Comparison of ENCODE assay signal across 8 cellular contexts in the genomic region with DNA sequence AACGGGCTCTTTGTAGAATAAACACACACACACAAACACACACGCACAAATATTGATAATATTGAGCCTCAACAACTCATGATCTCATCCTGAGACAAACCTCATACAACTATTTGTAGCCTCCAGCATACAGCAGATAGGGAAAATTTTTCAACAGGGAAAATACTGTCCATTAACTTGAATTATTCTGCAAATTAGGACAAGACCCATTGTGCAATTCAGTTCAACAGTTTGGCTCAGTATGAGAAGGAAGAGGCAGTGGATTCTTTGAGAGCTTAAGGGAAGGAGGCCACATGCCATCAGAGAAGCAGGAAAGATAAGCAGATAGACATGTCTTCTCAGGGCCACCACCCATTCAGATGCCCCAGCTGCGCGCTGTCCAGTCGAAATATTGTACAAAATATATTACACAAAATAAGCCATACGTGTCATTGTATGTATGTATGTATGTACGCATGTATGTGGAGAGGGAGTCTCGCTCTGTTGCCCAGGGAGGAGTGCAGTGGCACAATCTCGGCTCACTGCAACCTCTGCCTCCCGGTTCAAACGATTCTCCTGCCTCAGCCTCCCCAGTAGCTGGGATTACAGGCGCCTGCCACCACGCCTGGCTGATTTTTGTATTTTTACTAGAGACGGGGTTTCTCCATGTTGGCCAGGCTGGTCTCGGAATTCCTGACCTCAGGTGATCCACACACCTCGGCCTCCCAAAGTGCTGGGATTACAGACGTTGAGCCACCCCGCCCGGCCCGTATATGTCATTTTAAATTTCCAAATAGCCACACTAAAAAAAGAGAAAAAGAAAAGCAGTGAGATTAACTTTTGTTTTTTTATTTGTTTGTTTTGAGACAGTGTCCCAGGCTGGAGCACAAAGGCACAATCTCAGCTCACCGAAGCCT. TPM values are rescaled to one million over a fixed set of nuclear protein-coding genes. Genes with fewer than 3 reads are reported as not detected.
DNase-seq lines count a peak whose midpoint lies in the region; ATAC-seq and TF ChIP-seq lines count a peak whose summit lies in the region.

No MANE protein-coding gene starts in this region.

- peak overlapping the region; percentile 97 for H3K4me2 ChIP-seq in DOHH2 (ENCODE audit: low read length)
- H3K4me2 ChIP-seq in OCI-LY3 (ENCODE audit: low read length), result peak overlapping the region; percentile 87
- H3K4me2 ChIP-seq in parathyroid adenoma (ENCODE audit: low read length), result peak overlapping the region; percentile 97

- H3K9ac ChIP-seq in OCI-LY3 (ENCODE audit: low read length) (peak overlapping the region; percentile 99; the same call in 1 of the 2 replicates), parathyroid adenoma (no peak overlapping the region)

- no peak for ATAC-seq in GM19455 (IDR thresholded peaks at IDR 0.05; ENCODE audit: unreplicated experiment)

- peaks cover 72% of the 10 kb centered on the region for H3K4me1 Mint-ChIP-seq in endothelial cell (ENCODE audit: unreplicated experiment)

- peaks cover 60% of the 10 kb centered on the region for H3K4me1 ChIP-seq in DOHH2 (ENCODE audit: control insufficient read depth, low read length)
- H3K4me1 ChIP-seq in OCI-LY3 (ENCODE audit: low read length), result peaks cover 67% of the 10 kb centered on the region
- peaks cover 18% of the 10 kb centered on the region for H3K4me1 ChIP-seq in parathyroid adenoma

- peak overlapping the region; percentile 91 for H3K4me3 Mint-ChIP-seq in endothelial cell (ENCODE audit: unreplicated experiment)

- DNase-seq in endothelial cell (ENCODE audit: low spot score) (no peak), LoVo (ENCODE audit: low spot score) (no peak), HT-29 (ENCODE audit: low spot score) (no peak)
- no peak for DNase-seq in stimulated activated naive CD4-positive, alpha-beta T cell (lab: John Stamatoyannopoulos, UW)

- H3K9me3 ChIP-seq in DOHH2 (ENCODE audit: control insufficient read depth, insufficient read depth, low read length) (no peaks in the 10 kb centered on the region), OCI-LY3 (ENCODE audit: insufficient read depth, low read length) (no peaks in the 10 kb centered on the region), parathyroid adenoma (ENCODE audit: control insufficient read depth, low read length) (no peaks in the 10 kb centered on the region)

- H3K36me3 ChIP-seq in DOHH2 (ENCODE audit: control insufficient read depth, low read length), result peaks cover 51% of the 10 kb centered on the region
- H3K36me3 ChIP-seq in OCI-LY3 (replicated peaks; ENCODE audit: low read depth, low read length), result peaks cover 50% of the 10 kb centered on the region
- H3K36me3 ChIP-seq in parathyroid adenoma (ENCODE audit: control insufficient read depth, insufficient read depth, low read length), result no peaks in the 10 kb centered on the region

- H3K27me3 Mint-ChIP-seq in endothelial cell (ENCODE audit: unreplicated experiment), result peaks cover 16% of the 10 kb centered on the region

- H3F3A ChIP-seq in DOHH2 (ENCODE audit: control insufficient read depth, insufficient read depth), result peaks cover 16% of the 10 kb centered on the region; the same call in 1 of the 2 replicates

- peak overlapping the region; percentile 93 for H3K4me3 ChIP-seq in DOHH2 (ENCODE audit: low read length)
- H3K4me3 ChIP-seq in OCI-LY3 (ENCODE audit: low read length), result peak overlapping the region; percentile 83
- H3K4me3 ChIP-seq in parathyroid adenoma (ENCODE audit: low read depth, low read length), result peak overlapping the region; percentile 89

- peaks cover 18% of the 10 kb centered on the region for H3K36me3 Mint-ChIP-seq in endothelial cell (ENCODE audit: low read depth, unreplicated experiment)

- TF ChIP-seq CTCF in DOHH2 (IDR thresholded peaks at IDR 0.05; ENCODE audit: low read depth, low read length, poor library complexity, severe bottlenecking) (no peak), OCI-LY3 (IDR thresholded peaks at IDR 0.05; ENCODE audit: low read depth, low read length) (no peak), endothelial cell (IDR thresholded peaks at IDR 0.05; ENCODE audit: unreplicated experiment) (no peak), parathyroid adenoma (IDR thresholded peaks at IDR 0.05) (no peak)

- H3K79me2 ChIP-seq in DOHH2 (ENCODE audit: control insufficient read depth, low read length) (peaks cover 93% of the 10 kb centered on the region), OCI-LY3 (ENCODE audit: low read length) (peaks cover 95% of the 10 kb centered on the region), parathyroid adenoma (peaks cover 25% of the 10 kb centered on the region)

- no peaks in the 10 kb centered on the region for H3K9me3 Mint-ChIP-seq in endothelial cell (ENCODE audit: unreplicated experiment)

- no peaks in the 10 kb centered on the region for H3K27me3 ChIP-seq in DOHH2 (ENCODE audit: control insufficient read depth, low read length)
- H3K27me3 ChIP-seq in OCI-LY3 (ENCODE audit: low read depth, low read length), result no peaks in the 10 kb centered on the region
- H3K27me3 ChIP-seq in parathyroid adenoma (ENCODE audit: control insufficient read depth, insufficient read depth, low read length), result no peaks in the 10 kb centered on the region

- H3K27ac ChIP-seq in DOHH2 (ENCODE audit: low read depth, low read length) (no peak overlapping the region), OCI-LY3 (ENCODE audit: low read length) (peak overlapping the region; percentile 89), parathyroid adenoma (peak overlapping the region; percentile 93)

- H3K27ac Mint-ChIP-seq in endothelial cell (ENCODE audit: unreplicated experiment), result peak overlapping the region; percentile 96

- no peaks in the 10 kb centered on the region for H3K9me2 ChIP-seq in DOHH2 (replicated peaks; ENCODE audit: control insufficient read depth, low read length)

- H4K20me1 ChIP-seq in DOHH2 (ENCODE audit: control insufficient read depth, insufficient read depth, low read depth, low read length) (peaks cover 7% of the 10 kb centered on the region), OCI-LY3 (ENCODE audit: insufficient read depth, low read length) (peaks cover 46% of the 10 kb centered on the region)

- no peak overlapping the region for H2AFZ ChIP-seq in OCI-LY3 (ENCODE audit: low read depth, low read length)
- H2AFZ ChIP-seq in parathyroid adenoma, result no peak overlapping the region

RNA-seq across cellular contexts. Expression of a gene that starts 1.8 kb away (rescaled TPM):
- 84.7 TPM for total RNA-seq in endothelial cell (ENCODE audit: unreplicated experiment)
- 11.4 and 14.2 TPM in 2 replicates for total RNA-seq in HT-29 (2014; rRNA removed; shearing (Covaris generic))

RNA-seq across cellular contexts. Expression of a gene that starts 52.6 kb away (rescaled TPM):
- 19.6 TPM for total RNA-seq in endothelial cell (ENCODE audit: unreplicated experiment)
- 43.2 and 49.3 TPM in 2 replicates for total RNA-seq in HT-29 (2014; rRNA removed; shearing (Covaris generic))

RNA-seq across cellular contexts. Expression of a gene that starts 56.1 kb away (rescaled TPM):
- 86.9 TPM for total RNA-seq in endothelial cell (ENCODE audit: unreplicated experiment)
- total RNA-seq in HT-29 (2014; rRNA removed; shearing (Covaris generic)), result 44.6 and 47.1 TPM in 2 replicates
